1 cellular context compared by ENCODE assay signal in genomic region chr7:1508277-1508758, GRCh38.
TF ChIP-seq lines count a peak whose summit lies in the region.

No MANE protein-coding gene starts in this region.

TF ChIP-seq in H1, 55 proteins besides CTCF, POLR2A, EP300 and RAD21:
- TF ChIP-seq KDM1A (IDR thresholded peaks at IDR 0.05; ENCODE audit: borderline replicate concordance, low read length) (no peak), RXRA (IDR thresholded peaks at IDR 0.05; ENCODE audit: insufficient read depth, low read depth, low read length) (no peak), POU5F1 (IDR thresholded peaks at IDR 0.05; ENCODE audit: low read depth, low read length) (no peak), SP4 (IDR thresholded peaks at IDR 0.05; ENCODE audit: low read length) (no peak), JUN (IDR thresholded peaks at IDR 0.05; ENCODE audit: low read depth, low read length) (no peak), FOSL1 (IDR thresholded peaks at IDR 0.05; ENCODE audit: insufficient read depth, low read depth, low read length) (no peak)
